8 cellular contexts compared by ENCODE assay signal in genomic region chr1:210949940-210950546, GRCh38.
DNase-seq lines count a peak whose midpoint lies in the region; ATAC-seq and TF ChIP-seq lines count a peak whose summit lies in the region.
"Not testable (repeated sequence)": the region's sequence is repeated elsewhere in the genome, so short reads cannot be mapped to it uniquely, and the experiment has no call there.

No MANE protein-coding gene starts in this region.

- not testable (repeated sequence) for H3F3A ChIP-seq in PC-3 (ENCODE audit: low read length, unreplicated experiment)

- H3K27me3 ChIP-seq in KMS-11 (ENCODE audit: insufficient read depth, low read depth); dorsolateral prefrontal cortex; mesenchymal stem cell (ENCODE audit: control insufficient read depth in 1 of 2, insufficient read depth in 1 of 2, low read length in 2 of 2): not testable (repeated sequence)
- H3K27me3 ChIP-seq in PC-3 (ENCODE audit: low read length): peaks cover 14% of the 10 kb centered on the region

- intact Hi-C loops in PC-3 (cut with micrococcal nuclease): loop anchor here (2.0 kb wide), 1 partner anchor 365 kb away; no protein-coding TSS in a partner anchor
- intact Hi-C loops in dorsolateral prefrontal cortex (cut with DNase I): loop anchor here in 1 of 2 donors (10.0 kb wide), 2 partner anchors 95 to 365 kb away; no protein-coding TSS in a partner anchor

- DNase-seq in Daoy (ENCODE audit: low read depth) (peak; percentile 63), PC-3 (peak; percentile 65), dorsolateral prefrontal cortex (peak in 3 of 10 donors; percentile 15 to 54 (median 36)), mesenchymal stem cell (peak; percentile 7)
- peak; percentile 75 for DNase-seq in activated CD8-positive, alpha-beta memory T cell treated with anti-CD3 and anti-CD28 coated beads for 24 hours
- peak; percentile 18 to 29 for DNase-seq in stimulated activated CD8-positive, alpha-beta memory T cell treated with anti-CD3 and anti-CD28 coated beads, Interleukin-7, amount 100 ng/mL, for 48 hours (ENCODE audit: extremely low read depth in 1 of 2, low read depth in 1 of 2)

- CTCF ChIA-PET in PC-3 (lab: Charles Lee): not testable (repeated sequence)

- POLR2A ChIA-PET in PC-3 (lab: Charles Lee; ENCODE audit: unreplicated experiment): not testable (repeated sequence)

- not testable (repeated sequence) for H3K9ac ChIP-seq in KMS-11; PC-3 (ENCODE audit: low read length); mesenchymal stem cell (ENCODE audit: low read length)

- H2BK5ac ChIP-seq in mesenchymal stem cell (ENCODE audit: low read depth, low read length, poor library complexity, severe bottlenecking): not testable (repeated sequence)

- not testable (repeated sequence) for H3K79me2 ChIP-seq in KMS-11 (ENCODE audit: insufficient read depth, low read depth); PC-3 (ENCODE audit: low read length)

- not testable (repeated sequence) for H3K9me2 ChIP-seq in PC-3 (replicated peaks; ENCODE audit: low read length)

- H3K4me1 ChIP-seq in KMS-11 (ENCODE audit: low read depth, poor library complexity, severe bottlenecking); PC-3 (ENCODE audit: insufficient read depth, low read length); mesenchymal stem cell (ENCODE audit: control insufficient read depth, insufficient read depth, low read depth, low read length): not testable (repeated sequence)

- not testable (repeated sequence) for H3K4me2 ChIP-seq in KMS-11; PC-3 (ENCODE audit: low read length); mesenchymal stem cell (ENCODE audit: low read length, poor library complexity, severe bottlenecking)

- H3K27ac ChIP-seq in KMS-11; PC-3 (ENCODE audit: low read length); mesenchymal stem cell (ENCODE audit: low read length, poor library complexity, severe bottlenecking): not testable (repeated sequence)
- peak overlapping the region in 8 of 59 donors; percentile 4 to 56 (median 25) for H3K27ac ChIP-seq in dorsolateral prefrontal cortex

- not testable (repeated sequence) for H2BK12ac ChIP-seq in mesenchymal stem cell (ENCODE audit: low read length in 2 of 2)

- not testable (repeated sequence) for H3K9me3 ChIP-seq in PC-3 (ENCODE audit: low read length); mesenchymal stem cell (ENCODE audit: control insufficient read depth, low read length)

- no CpG with 5 or more reads among the region's 2 CpGs for WGBS in mesenchymal stem cell

- not testable (repeated sequence) for H2BK15ac ChIP-seq in mesenchymal stem cell (ENCODE audit: low read depth, poor library complexity, severe bottlenecking)

- not testable (repeated sequence) for H4K8ac ChIP-seq in mesenchymal stem cell (ENCODE audit: low read length)

- BruUV-seq in PC-3 (replicated peaks; lab: Mats Ljungman, UMichigan): not testable (repeated sequence)

- not testable (repeated sequence) for H3K4ac ChIP-seq in mesenchymal stem cell (ENCODE audit: low read depth in 1 of 2, low read length in 2 of 2)

- H2AFZ ChIP-seq in KMS-11 (ENCODE audit: low read depth); PC-3 (ENCODE audit: low read length); mesenchymal stem cell (ENCODE audit: low read depth, low read length): not testable (repeated sequence)

- TF ChIP-seq CTCF in KMS-11 (conservative IDR thresholded peaks at IDR 0.05; ENCODE audit: low read depth, low read length) (peak; percentile 70), PC-3 (conservative IDR thresholded peaks at IDR 0.05; ENCODE audit: low read depth, low read length) (peak; percentile 68), dorsolateral prefrontal cortex (IDR thresholded peaks at IDR 0.05 in 54 of 56, conservative IDR thresholded peaks at IDR 0.05 in 2 of 56; ENCODE audit: low read depth in 1 of 56, partially characterized antibody in 56 of 56) (peak in 52 of 56 donors; percentile 17 to 59 (median 42))

- H3K18ac ChIP-seq in mesenchymal stem cell (ENCODE audit: low read depth in 1 of 2, low read length in 2 of 2): not testable (repeated sequence)

- H3K14ac ChIP-seq in mesenchymal stem cell (ENCODE audit: low read length in 2 of 2): not testable (repeated sequence)

- not testable (repeated sequence) for H3K23ac ChIP-seq in mesenchymal stem cell (ENCODE audit: low read length in 2 of 2)

- H3K4me3 ChIP-seq in KMS-11 (IDR thresholded peaks at IDR 0.05; ENCODE audit: insufficient read depth, low read depth, low read length); PC-3 (ENCODE audit: low read length); dorsolateral prefrontal cortex; mesenchymal stem cell (ENCODE audit: insufficient read depth in 1 of 2, low read depth in 1 of 2, low read length in 2 of 2): not testable (repeated sequence)

- not testable (repeated sequence) for H2BK120ac ChIP-seq in mesenchymal stem cell (ENCODE audit: low read depth, low read length)

- not testable (repeated sequence) for H3K36me3 ChIP-seq in KMS-11 (ENCODE audit: insufficient read depth); PC-3 (ENCODE audit: low read depth, low read length); mesenchymal stem cell (ENCODE audit: control insufficient read depth in 1 of 2, insufficient read depth in 2 of 2, low read depth in 1 of 2, low read length in 2 of 2)

- peak; percentile 80 for ATAC-seq in GM21786 (IDR thresholded peaks at IDR 0.05; ENCODE audit: unreplicated experiment)
- peak; percentile 45; the same call in 1 of the 2 replicates for ATAC-seq in PC-3

- not testable (repeated sequence) for H3K79me1 ChIP-seq in mesenchymal stem cell (replicated peaks; ENCODE audit: low read length, poor library complexity, severe bottlenecking)

- H2AK5ac ChIP-seq in mesenchymal stem cell (ENCODE audit: low read length, severe bottlenecking): not testable (repeated sequence)

- not testable (repeated sequence) for H4K20me1 ChIP-seq in KMS-11 (ENCODE audit: insufficient read depth); PC-3 (ENCODE audit: low read length)

- H4K91ac ChIP-seq in mesenchymal stem cell (ENCODE audit: low read length): not testable (repeated sequence)
